ENCODE assay signal across 15 cellular contexts in genomic region chr2:163655672-163656071, GRCh38.
A peak's percentile ranks its signal among the peaks of the same experiment; 100 is the strongest.
DNase-seq lines count a peak whose midpoint lies in the region; ATAC-seq and TF ChIP-seq lines count a peak whose summit lies in the region.
"Had no signal": no experiment of that assay in that cellular context is flagged by ENCODE, and none has a peak within 500 bp of the region (broad histone marks: within the 10 kb centered on the region; RNA-seq: fewer than 3 reads in every experiment).

No MANE protein-coding gene starts in this region.

- TF ChIP-seq EP300 in gastroesophageal sphincter (IDR thresholded peaks at IDR 0.05) = no peak

- no peaks in the 10 kb centered on the region for H3K9me3 ChIP-seq in left lung
- no peaks in the 10 kb centered on the region for H3K9me3 ChIP-seq in upper lobe of right lung
- H3K9me3 ChIP-seq in gastroesophageal sphincter = no peaks in the 10 kb centered on the region

- H3K27me3 ChIP-seq in left lung (no peaks in the 10 kb centered on the region), upper lobe of right lung (no peaks in the 10 kb centered on the region), gastroesophageal sphincter (no peaks in the 10 kb centered on the region)

- no peaks in the 10 kb centered on the region for H3K36me3 Mint-ChIP-seq in endothelial cell (ENCODE audit: low read depth, unreplicated experiment)
- H3K36me3 Mint-ChIP-seq: CD4-positive, CD25-positive, alpha-beta regulatory T cell had no signal

- H3K4me3 Mint-ChIP-seq in endothelial cell (ENCODE audit: unreplicated experiment) = no peak overlapping the region
- H3K4me3 Mint-ChIP-seq: CD4-positive, CD25-positive, alpha-beta regulatory T cell had no signal

- ATAC-seq in Right ventricle myocardium superior (ENCODE audit: poor library complexity) (peak; percentile 86), left lung (peak; percentile 90), upper lobe of right lung (peak; percentile 88), omental fat pad (ENCODE audit: low FRiP score) (no peak), gastroesophageal sphincter (no peak)
- ATAC-seq: K562 had no signal

- no peak for TF ChIP-seq POLR2A in gastroesophageal sphincter (IDR thresholded peaks at IDR 0.05)

- H3K27me3 Mint-ChIP-seq in endothelial cell (ENCODE audit: unreplicated experiment) = no peaks in the 10 kb centered on the region
- H3K27me3 Mint-ChIP-seq: CD4-positive, CD25-positive, alpha-beta regulatory T cell had no signal

- no peaks in the 10 kb centered on the region for H3K36me3 ChIP-seq in left lung
- H3K36me3 ChIP-seq in upper lobe of right lung = no peaks in the 10 kb centered on the region
- H3K36me3 ChIP-seq in gastroesophageal sphincter = no peaks in the 10 kb centered on the region

- H3K4me1 Mint-ChIP-seq in endothelial cell (ENCODE audit: unreplicated experiment) = peaks cover 10% of the 10 kb centered on the region
- H3K4me1 Mint-ChIP-seq: CD4-positive, CD25-positive, alpha-beta regulatory T cell had no signal

- no peak for TF ChIP-seq CTCF in fibroblast of villous mesenchyme (IDR thresholded peaks at IDR 0.05; ENCODE audit: insufficient read depth, low read depth, low read length)
- TF ChIP-seq CTCF in left lung (IDR thresholded peaks at IDR 0.05) = no peak
- TF ChIP-seq CTCF in upper lobe of right lung (IDR thresholded peaks at IDR 0.05) = no peak
- no peak for TF ChIP-seq CTCF in endothelial cell (IDR thresholded peaks at IDR 0.05; ENCODE audit: unreplicated experiment)
- TF ChIP-seq CTCF in omental fat pad (IDR thresholded peaks at IDR 0.05) = no peak
- TF ChIP-seq CTCF in gastroesophageal sphincter (IDR thresholded peaks at IDR 0.05) = no peak

- H3K27ac Mint-ChIP-seq in endothelial cell (ENCODE audit: unreplicated experiment) = no peak overlapping the region
- H3K27ac Mint-ChIP-seq: CD4-positive, CD25-positive, alpha-beta regulatory T cell had no signal

- peaks cover 0 to 7% of the 10 kb centered on the region in 2 donors for H3K4me1 ChIP-seq in left lung
- peaks cover 6% of the 10 kb centered on the region for H3K4me1 ChIP-seq in upper lobe of right lung
- peaks cover 0 to 53% (median 9%) of the 10 kb centered on the region in 3 donors for H3K4me1 ChIP-seq in gastroesophageal sphincter

- 27 to 36% methylated on average over 2 of the region's 2 CpGs for WGBS in gastroesophageal sphincter (ENCODE audit: low coverage in 1 of 2), 2 donors

- H3K4me3 ChIP-seq in fibroblast of villous mesenchyme (ENCODE audit: low read depth, low read length) (no peak overlapping the region), left lung (no peak overlapping the region), upper lobe of right lung (no peak overlapping the region), gastroesophageal sphincter (no peak overlapping the region)
- H3K4me3 ChIP-seq: K562 had no signal

- intact Hi-C loops in Right ventricle myocardium superior (cut with DNase I) (no loop called here), cardiac septum (cut with DNase I) (loop anchor here (5.0 kb wide), 1 partner anchor 72 kb away; no protein-coding TSS in a partner anchor), left lung (cut with DNase I) (no loop called here), upper lobe of right lung (cut with DNase I) (no loop called here)

- DNase-seq in Right ventricle myocardium superior (no peak), cardiac septum (ENCODE audit: low spot score) (no peak), fibroblast of villous mesenchyme (ENCODE audit: low read depth) (peak; percentile 16), left lung (no peak), upper lobe of right lung (no peak), endothelial cell (ENCODE audit: low spot score) (no peak), omental fat pad (ENCODE audit: low spot score) (no peak)
- DNase-seq: AML-193; CD4-positive, CD25-positive, alpha-beta regulatory T cell; DMS79; NCI-H1048; NCI-H2107; NCI-H510A had no signal

- no peaks in the 10 kb centered on the region for H3K9me3 Mint-ChIP-seq in endothelial cell (ENCODE audit: unreplicated experiment)

- no peak overlapping the region for H3K27ac ChIP-seq in left lung
- no peak overlapping the region for H3K27ac ChIP-seq in upper lobe of right lung
- H3K27ac ChIP-seq in gastroesophageal sphincter = no peak overlapping the region

Comparison
In these comparisons a context has a peak if more than half of its experiments do, and no peak if none do; other contexts are left out.
1. ATAC-seq: peak in Right ventricle myocardium superior (single experiment), left lung (single experiment) and upper lobe of right lung (single experiment); none in omental fat pad (single experiment) and gastroesophageal sphincter (single experiment).